Comparison of ENCODE assay signal across 19 cellular contexts in the genomic region with DNA sequence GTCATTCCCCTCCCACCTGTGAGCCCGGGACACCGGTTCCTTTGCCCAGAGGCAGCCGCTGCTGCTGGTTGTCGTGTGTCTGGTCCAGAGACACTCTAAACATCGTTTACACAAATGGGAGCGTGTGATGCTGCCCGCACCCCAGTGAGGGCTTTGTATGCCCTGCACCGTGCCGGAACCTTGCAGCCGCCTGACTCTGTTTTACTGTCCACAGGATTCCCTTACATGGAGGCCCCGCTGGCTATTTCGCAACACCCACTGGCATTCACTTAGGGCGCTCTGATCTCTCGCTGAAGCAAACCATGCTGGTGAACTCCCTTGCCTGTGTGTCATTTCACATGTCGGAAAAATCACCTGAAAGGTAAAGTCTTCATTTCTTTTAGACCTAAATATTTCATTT.
DNase-seq lines count a peak whose midpoint lies in the region; ATAC-seq and TF ChIP-seq lines count a peak whose summit lies in the region.
"Had no signal": no experiment of that assay in that cellular context is flagged by ENCODE, and none has a peak within 500 bp of the region (broad histone marks: within the 10 kb centered on the region; RNA-seq: fewer than 3 reads in every experiment).

No MANE protein-coding gene starts in this region.

- H3K27ac ChIP-seq in hepatocyte (no peak overlapping the region), gastrocnemius medialis (peak overlapping the region; percentile 80 to 87 (median 83))
- H3K27ac ChIP-seq: C4-2B, colonic mucosa, pancreas, upper lobe of left lung had no signal

- H3K4me2 ChIP-seq in hepatocyte, result no peak overlapping the region

- ATAC-seq in gastrocnemius medialis (peak; percentile 73 to 80), GM19023 (IDR thresholded peaks at IDR 0.05; ENCODE audit: unreplicated experiment) (no peak), GM18861 (IDR thresholded peaks at IDR 0.05; ENCODE audit: unreplicated experiment) (no peak)

- H3K27me3 ChIP-seq in hepatocyte (no peaks in the 10 kb centered on the region), gastrocnemius medialis (no peaks in the 10 kb centered on the region)
- H3K27me3 ChIP-seq: colonic mucosa, upper lobe of left lung had no signal

- H3K79me2 ChIP-seq in hepatocyte, result no peaks in the 10 kb centered on the region

- TF ChIP-seq CTCF in hepatocyte (IDR thresholded peaks at IDR 0.05; ENCODE audit: poor library complexity), result no peak
- no peak for TF ChIP-seq CTCF in gastrocnemius medialis (IDR thresholded peaks at IDR 0.05 in 4 of 5, conservative IDR thresholded peaks at IDR 0.05 in 1 of 5)

- H3K4me1 ChIP-seq in hepatocyte (ENCODE audit: insufficient read depth) (peaks cover 24% of the 10 kb centered on the region), gastrocnemius medialis (peaks cover 41 to 50% of the 10 kb centered on the region in 2 donors)
- H3K4me1 ChIP-seq: pancreas had no signal

- in situ Hi-C loops in gastrocnemius medialis (cut with MboI; ENCODE audit: low sequenced_read_pairs in 4 of 4) (no loop called here), KBM-7 (cut with MboI; ENCODE audit: low pct_unique_long_range_greater_than_20kb, low sequenced_read_pairs) (no loop called here)

- no peaks in the 10 kb centered on the region for H3K9me2 ChIP-seq in hepatocyte (replicated peaks; ENCODE audit: insufficient read depth)

- DNase-seq in ELR (ENCODE audit: low read depth) (peak; percentile 7), OCI-M1 (lab: John Stamatoyannopoulos, UW) (peak; percentile 5), hepatocyte (ENCODE audit: low spot score) (peak; percentile 84), gastrocnemius medialis (peak; percentile 91 to 98), KBM-7 (no peak), NCI-H510A treated with DMSO at 0.1 percent for 48 hours (lab: John Stamatoyannopoulos, UW) (no peak)
- DNase-seq: activated CD4-positive, alpha-beta T cell treated with anti-CD3 and anti-CD28 coated beads, Interleukin-2, amount 50 U/mL, for 48 hours; amniotic stem cell; colonic mucosa; DND-41; KG1; NCI-H1694 treated with DMSO at 0.1 percent for 48 hours; NCI-H526 treated with DMSO at 0.1 percent for 48 hours; pancreas; stimulated activated CD4-positive, alpha-beta T cell treated with anti-CD3 and anti-CD28 coated beads, Interleukin-2, amount 100 ng/mL, for 24 hours had no signal

- intact Hi-C loops in gastrocnemius medialis (cut with DNase I; ENCODE audit: low total_unique reads), result loop anchor here (1.0 to 5.0 kb wide), 4 partner anchors 12 to 91 kb away; no protein-coding TSS in a partner anchor

- H3K9me3 ChIP-seq in hepatocyte (ENCODE audit: low read depth), result no peaks in the 10 kb centered on the region
- H3K9me3 ChIP-seq in gastrocnemius medialis, result no peaks in the 10 kb centered on the region
- H3K9me3 ChIP-seq: colonic mucosa, pancreas, upper lobe of left lung had no signal

- H3K36me3 ChIP-seq in hepatocyte (replicated peaks; ENCODE audit: insufficient read depth, low read depth) (no peaks in the 10 kb centered on the region), gastrocnemius medialis (no peaks in the 10 kb centered on the region)
- H3K36me3 ChIP-seq: colonic mucosa, pancreas, upper lobe of left lung had no signal

- H4K20me1 ChIP-seq in hepatocyte (ENCODE audit: insufficient read depth, poor library complexity, severe bottlenecking), result no peaks in the 10 kb centered on the region

- peak; percentile 62 to 66 for TF ChIP-seq POLR2A in gastrocnemius medialis (IDR thresholded peaks at IDR 0.05)

- H3K4me3 ChIP-seq in hepatocyte (no peak overlapping the region), gastrocnemius medialis (no peak overlapping the region)
- H3K4me3 ChIP-seq: colonic mucosa, pancreas, upper lobe of left lung had no signal

- 52% methylated on average over 15 of the region's 15 CpGs for WGBS in hepatocyte (ENCODE audit: low lambda C conversion rate, missing lambda C conversion rate)

- no peak overlapping the region for H2AFZ ChIP-seq in hepatocyte

Comparison
In these comparisons a context has a peak if more than half of its experiments do, and no peak if none do; other contexts are left out.
1. DNase-seq: peak in ELR (single experiment), OCI-M1 (single experiment), hepatocyte (single experiment) and gastrocnemius medialis (2 of 2); none in KBM-7 (single experiment) and NCI-H510A treated with DMSO at 0.1 percent for 48 hours (single experiment).
2. ATAC-seq: peak in gastrocnemius medialis (2 of 2); none in GM19023 (single experiment) and GM18861 (single experiment).